In the genomic region with DNA sequence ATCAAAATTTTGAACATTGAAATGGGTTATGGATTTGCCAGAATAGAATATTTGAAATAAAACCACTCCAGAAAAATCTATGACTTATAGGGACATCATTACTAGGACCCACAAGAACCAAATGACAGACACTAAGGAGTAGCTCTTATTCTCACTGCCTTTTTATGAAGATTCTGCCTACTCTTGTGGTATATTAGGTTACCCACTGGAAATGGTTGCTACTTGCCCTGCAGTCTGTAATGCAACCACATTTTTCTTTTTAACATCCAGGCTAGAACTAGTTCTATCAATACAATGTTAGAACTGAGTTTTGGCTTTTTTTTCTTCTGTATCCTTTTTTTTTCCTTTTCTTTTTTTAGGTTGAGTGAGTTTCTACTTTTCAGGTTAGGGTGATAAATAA, we compare ENCODE assay signal across 7 cellular contexts.
"Had no signal": no experiment of that assay in that cellular context is flagged by ENCODE, and none has a peak within 500 bp of the region (broad histone marks: within the 10 kb centered on the region; RNA-seq: fewer than 3 reads in every experiment).

No MANE protein-coding gene starts in this region.

- H3K4me3 ChIP-seq: GM12878 had no signal

- DNase-seq: GDM1, GF-D8 had no signal

- FAIRE-seq: G401.6, GM12878, GM12891, GM12892, GM18507 had no signal

- ATAC-seq: GM12878 had no signal
